11 cellular contexts compared by ENCODE assay signal in the genomic region with DNA sequence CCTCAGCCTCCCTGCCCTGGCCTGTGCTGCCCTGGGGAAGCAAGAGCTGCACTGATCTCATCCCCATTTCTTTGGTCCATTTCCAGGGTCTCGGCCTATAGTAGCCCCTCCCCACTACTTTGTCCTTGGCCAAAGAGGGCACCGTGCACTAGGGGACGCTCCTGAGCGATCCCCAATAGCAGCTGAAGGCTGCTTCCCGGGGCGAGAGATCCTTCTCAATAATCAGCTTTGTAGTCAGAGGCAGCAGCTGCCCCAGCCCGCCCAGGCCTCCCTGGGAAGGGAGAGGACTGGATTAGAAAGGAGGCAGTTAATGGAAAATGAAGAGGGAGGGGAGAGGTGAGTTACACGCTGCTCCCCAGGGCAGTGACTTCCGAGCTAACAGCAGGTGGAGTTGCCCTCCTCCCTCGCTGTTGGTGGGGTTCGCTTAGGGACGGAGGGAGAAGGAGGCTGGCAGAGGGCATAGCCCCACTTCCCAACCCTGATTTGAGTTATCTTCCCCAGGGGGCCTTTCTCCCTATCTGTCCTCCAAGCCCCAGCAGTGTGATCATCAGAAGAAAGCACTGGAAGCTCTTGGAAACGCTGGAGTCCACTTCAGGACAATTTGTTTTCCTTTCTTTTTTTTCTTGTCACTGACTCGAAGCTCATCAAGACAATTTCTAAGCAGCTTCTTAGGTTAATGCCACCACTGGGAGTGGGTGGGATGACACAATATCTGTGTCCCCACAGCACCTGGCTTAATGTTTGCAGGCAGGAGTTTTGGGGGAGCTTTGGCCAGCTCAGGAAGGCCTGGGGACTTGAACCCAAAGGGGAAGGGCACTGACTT. TPM values are rescaled to one million over a fixed set of nuclear protein-coding genes. Genes with fewer than 3 reads are reported as not detected.
DNase-seq lines count a peak whose midpoint lies in the region; ATAC-seq and TF ChIP-seq lines count a peak whose summit lies in the region.
"Had no signal": no experiment of that assay in that cellular context is flagged by ENCODE, and none has a peak within 500 bp of the region (broad histone marks: within the 10 kb centered on the region; RNA-seq: fewer than 3 reads in every experiment).

No MANE protein-coding gene starts in this region.

- no peaks in the 10 kb centered on the region for H3K36me3 ChIP-seq in colonic mucosa
- H3K36me3 ChIP-seq in transverse colon: peaks cover 0 to 3% (median 0%) of the 10 kb centered on the region in 4 donors

- peaks cover 9% of the 10 kb centered on the region for H3K4me1 Mint-ChIP-seq in T-helper 2 cell treated with Interferon-gamma antibody and Interleukin-4, amounts not matched to agents 5 μg/mL and 100 μg/mL, for 36 hours (ENCODE audit: low read depth)

- DNase-seq in DMS 273 (lab: John Stamatoyannopoulos, UW; ENCODE audit: unreplicated experiment) (peak; percentile 41), DMS 273 treated with DMSO at 0.1 percent for 48 hours (lab: John Stamatoyannopoulos, UW) (no peak), colonic mucosa (no peak), medulla oblongata (ENCODE audit: extremely low spot score) (peak; percentile 82), transverse colon (no peak), NCI-H1417 treated with DMSO at 0.1 percent for 48 hours (lab: John Stamatoyannopoulos, UW) (no peak)
- DNase-seq in T-helper 2 cell treated with Interferon-gamma antibody and Interleukin-4, amounts not matched to agents 5 μg/mL and 100 μg/mL, for 36 hours (ENCODE audit: low spot score): no peak
- DNase-seq: activated CD4-positive, alpha-beta T cell treated with anti-CD3 and anti-CD28 coated beads, Interleukin-2, amount 50 U/mL, for 48 hours had no signal

- H3K4me1 ChIP-seq in colonic mucosa (no peaks in the 10 kb centered on the region), transverse colon (peaks cover 9 to 33% (median 24%) of the 10 kb centered on the region in 4 donors)

- intact Hi-C loops in colonic mucosa (cut with DNase I): no loop called here
- intact Hi-C loops in transverse colon (cut with DNase I; ENCODE audit: low total_unique reads): no loop called here

- H3K4me3 ChIP-seq in colonic mucosa (no peak overlapping the region), transverse colon (no peak overlapping the region)

- TF ChIP-seq POLR2A in transverse colon (IDR thresholded peaks at IDR 0.05): no peak

- peaks cover 11% of the 10 kb centered on the region for H3K27me3 Mint-ChIP-seq in T-helper 2 cell treated with Interferon-gamma antibody and Interleukin-4, amounts not matched to agents 5 μg/mL and 100 μg/mL, for 36 hours (ENCODE audit: low read depth)

- H3K27ac ChIP-seq in colonic mucosa (peak overlapping the region; percentile 74), transverse colon (peak overlapping the region; percentile 82 to 97 (median 88))
- H3K27ac ChIP-seq: 22Rv1, neutrophil had no signal

- no peak for TF ChIP-seq EP300 in transverse colon (IDR thresholded peaks at IDR 0.05; ENCODE audit: low read depth)

- H3K9ac ChIP-seq in colonic mucosa (ENCODE audit: low read depth in 2 of 2, low read length in 2 of 2): peak overlapping the region in 1 of 2 donors; percentile 35

- H3K9me3 Mint-ChIP-seq in T-helper 2 cell treated with Interferon-gamma antibody and Interleukin-4, amounts not matched to agents 5 μg/mL and 100 μg/mL, for 36 hours: no peaks in the 10 kb centered on the region

- WGBS in transverse colon (ENCODE audit: low coverage in 1 of 2), 2 donors: 72 to 77% methylated on average over 7 to 14 of the region's 14 CpGs

- H3K27me3 ChIP-seq in colonic mucosa (no peaks in the 10 kb centered on the region), transverse colon (no peaks in the 10 kb centered on the region)

- H3K27ac Mint-ChIP-seq in T-helper 2 cell treated with Interferon-gamma antibody and Interleukin-4, amounts not matched to agents 5 μg/mL and 100 μg/mL, for 36 hours: no peak overlapping the region

- ATAC-seq in HG02678 (IDR thresholded peaks at IDR 0.05; ENCODE audit: unreplicated experiment): no peak

- in situ Hi-C loops in transverse colon (cut with MboI; ENCODE audit: low pct_ligation_motif_present in 1 of 4, low pct_unique_long_range_greater_than_20kb in 1 of 4, low sequenced_read_pairs in 3 of 4): loop anchor here in 1 of 4 donors (25.0 kb wide), 1 partner anchor 171 kb away; a partner anchor contains a TSS

- no peak overlapping the region for H3K4me3 Mint-ChIP-seq in T-helper 2 cell treated with Interferon-gamma antibody and Interleukin-4, amounts not matched to agents 5 μg/mL and 100 μg/mL, for 36 hours

- peaks cover 4% of the 10 kb centered on the region for H3K36me3 Mint-ChIP-seq in T-helper 2 cell treated with Interferon-gamma antibody and Interleukin-4, amounts not matched to agents 5 μg/mL and 100 μg/mL, for 36 hours (ENCODE audit: low read depth)

- TF ChIP-seq CTCF in colonic mucosa (IDR thresholded peaks at IDR 0.05) (no peak), transverse colon (IDR thresholded peaks at IDR 0.05) (peak in 1 of 5 experiments; percentile 14)

- no peaks in the 10 kb centered on the region for H3K9me3 ChIP-seq in colonic mucosa
- H3K9me3 ChIP-seq in transverse colon: no peaks in the 10 kb centered on the region
- H3K9me3 ChIP-seq: neutrophil had no signal

RNA-seq across cellular contexts. Expression of a gene that starts 2.6 kb away (rescaled TPM):
- total RNA-seq in colonic mucosa: 10 to 100 TPM; 20.3 to 39.3 TPM
- 100 to 1,000 TPM in 1 of 4 donors, 10 to 100 TPM in 3; 31.0 to 633 (median 52.5) TPM for total RNA-seq in transverse colon

RNA-seq across cellular contexts. Expression of a gene that starts 18.2 kb away (rescaled TPM):
- total RNA-seq in colonic mucosa (10 to 100 TPM; 38.6 to 41.6 TPM), transverse colon (10 to 100 TPM; 25.4 to 58.4 (median 26.9) TPM)

RNA-seq across cellular contexts. Expression of a gene that starts 18.4 kb away (rescaled TPM):
- total RNA-seq in colonic mucosa: 10 to 100 TPM; 21.7 to 29.7 TPM
- 10 to 100 TPM in 3 of 4 donors, not detected in 1; 11.2 to 34.1 (median 24.7) TPM for total RNA-seq in transverse colon

RNA-seq across cellular contexts. Expression of a gene that starts 28.9 kb away (rescaled TPM):
- total RNA-seq in colonic mucosa (100 to 1,000 TPM; 163 to 300 TPM), transverse colon (1,000 to 10,000 TPM in 1 of 4 donors, 100 to 1,000 TPM in 3; 193 to 1,196 (median 348) TPM)

RNA-seq across cellular contexts. Expression of a gene that starts 29.7 kb away (rescaled TPM):
- total RNA-seq in colonic mucosa (10 to 100 TPM; 24.9 to 38.9 TPM), transverse colon (10 to 100 TPM in 3 of 4 donors, 1 to 10 TPM in 1; 7.6 to 41.3 (median 25.7) TPM)

Comparison
In these comparisons a context has a peak if more than half of its experiments do, and no peak if none do; other contexts are left out.
1. DNase-seq: peak in DMS 273 (single experiment) and medulla oblongata (single experiment); none in DMS 273 treated with DMSO at 0.1 percent for 48 hours (single experiment), colonic mucosa (single experiment), transverse colon (single experiment), NCI-H1417 treated with DMSO at 0.1 percent for 48 hours (single experiment) and T-helper 2 cell treated with Interferon-gamma antibody and Interleukin-4, amounts not matched to agents 5 μg/mL and 100 μg/mL, for 36 hours (single experiment).